ENCODE assay signal across 8 cellular contexts in the genomic region with DNA sequence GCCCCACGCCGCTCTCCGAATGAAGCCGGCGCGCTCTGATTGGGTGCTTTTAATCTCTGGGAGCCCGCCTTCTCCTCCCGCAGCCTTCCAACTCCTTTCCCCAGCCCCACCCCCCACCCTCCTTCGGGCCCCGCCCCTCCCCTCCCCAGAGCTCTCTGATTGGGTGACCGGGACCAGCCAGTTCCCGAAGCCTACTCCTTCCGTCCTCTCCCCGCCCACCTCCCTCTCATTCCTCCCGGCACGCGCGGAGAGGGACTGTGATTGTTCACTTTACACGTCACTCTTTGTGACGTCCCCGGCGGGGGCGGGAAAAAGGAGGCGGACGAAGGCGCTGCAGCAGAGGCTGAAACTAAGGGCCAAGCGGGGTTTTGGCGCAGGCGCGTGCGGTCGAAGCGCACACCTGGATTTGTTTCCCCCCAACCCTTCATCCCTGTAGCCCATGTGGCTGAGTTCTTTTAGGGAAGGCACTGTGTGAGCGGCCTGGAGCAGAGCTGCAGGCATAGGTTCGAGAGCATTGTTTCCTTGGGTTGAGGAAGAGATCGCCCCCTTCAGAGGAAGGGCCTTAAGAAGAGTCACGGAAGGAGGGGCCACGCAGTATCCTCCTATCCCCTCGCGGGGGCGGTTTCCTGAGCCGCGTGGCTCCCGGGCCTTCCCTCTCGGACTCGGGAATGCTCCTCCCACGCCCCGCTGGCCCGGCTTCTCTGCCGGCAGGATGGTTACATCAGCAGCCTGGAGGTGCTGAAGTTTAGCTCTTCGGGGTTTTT. TPM values are rescaled to one million over a fixed set of nuclear protein-coding genes. Genes with fewer than 3 reads are reported as not detected.
DNase-seq lines count a peak whose midpoint lies in the region; ATAC-seq and TF ChIP-seq lines count a peak whose summit lies in the region.

A gene (minus strand): TSS at position 21 of the 764 bp plus-strand sequence. CDS start 361 bp downstream, outside the sequence.

- H3K9me3 ChIP-seq in aorta (ENCODE audit: control insufficient read depth, low read length) = no peaks in the 10 kb centered on the region

- H3K4me3 ChIP-seq in astrocyte of the cerebellum (ENCODE audit: low read depth, low read length) = peak within 1 kb of the TSS; percentile 95
- H3K4me3 ChIP-seq in rectal smooth muscle tissue (ENCODE audit: low read length) = peak within 1 kb of the TSS; percentile 94
- peak within 1 kb of the TSS; percentile 72 to 74 for H3K4me3 ChIP-seq in aorta (ENCODE audit: low read length in 2 of 2)

- H3K27ac ChIP-seq in rectal smooth muscle tissue (ENCODE audit: low read depth, low read length) (peak within 1 kb of the TSS; percentile 95), aorta (ENCODE audit: low read depth in 1 of 2, low read length in 2 of 2) (peak within 1 kb of the TSS; percentile 83 to 97)

- H3K9ac ChIP-seq in rectal smooth muscle tissue (ENCODE audit: low read length) = peak within 1 kb of the TSS; percentile 88

- DNase-seq in NCI-H2029 treated with DMSO at 0.1 percent for 48 hours (lab: John Stamatoyannopoulos, UW) (peak; percentile 91), T-helper 9 cell (peak; percentile 98), astrocyte of the cerebellum (ENCODE audit: low read depth) (peak; percentile 98), hepatic stellate cell (ENCODE audit: low spot score) (peak; percentile 94), aorta (peak; percentile 100)

- H3K27me3 ChIP-seq in rectal smooth muscle tissue (ENCODE audit: control insufficient read depth, insufficient read depth, low read length) (no peaks in the 10 kb centered on the region), aorta (ENCODE audit: control insufficient read depth in 1 of 2, insufficient read depth in 2 of 2, low read length in 1 of 2) (no peaks in the 10 kb centered on the region)

- peak; percentile 41 for TF ChIP-seq CTCF in astrocyte of the cerebellum (IDR thresholded peaks at IDR 0.05; ENCODE audit: low read depth, low read length, missing control alignments)

- intact Hi-C loops in aorta (cut with DNase I) = loop anchor here (2.0 to 10.0 kb wide), 3 partner anchors 166 to 913 kb away; a partner anchor contains a TSS

- peaks cover 17% of the 10 kb centered on the region for H3K4me1 ChIP-seq in rectal smooth muscle tissue (ENCODE audit: control insufficient read depth, insufficient read depth, low read length)
- H3K4me1 ChIP-seq in aorta (ENCODE audit: control insufficient read depth in 1 of 2, insufficient read depth in 2 of 2, low read length in 2 of 2) = no peaks in the 10 kb centered on the region

- 0% methylated on average over 48 to 51 of the region's 51 CpGs for WGBS in aorta, 2 donors

- ATAC-seq in GM18508 (IDR thresholded peaks at IDR 0.05; ENCODE audit: insufficient read depth, unreplicated experiment) (peak; percentile 69), HG03025 (IDR thresholded peaks at IDR 0.05; ENCODE audit: low FRiP score, unreplicated experiment) (peak; percentile 73), aorta (ENCODE audit: low FRiP score) (peak; percentile 98)

- in situ Hi-C loops in astrocyte of the cerebellum (cut with HindIII; ENCODE audit: low sequenced_read_pairs) = no loop called here

- H3K36me3 ChIP-seq in rectal smooth muscle tissue (ENCODE audit: control insufficient read depth, insufficient read depth, low read length) (no peaks in the 10 kb centered on the region), aorta (ENCODE audit: control insufficient read depth in 1 of 2, insufficient read depth in 2 of 2, low read length in 1 of 2) (no peaks in the 10 kb centered on the region)

RNA-seq across cellular contexts. Expression of the gene that starts here (rescaled TPM):
- total RNA-seq in aorta = 10 to 100 TPM; 30.9 to 31.7 TPM
- 10 to 100 TPM in 1 of 2 donors, 1 to 10 TPM in 1; 7.6 to 11.1 TPM for polyA plus RNA-seq in aorta

Comparison
In these comparisons a context has a peak if more than half of its experiments do, and no peak if none do; other contexts are left out.
1. Peak in every context shown above with its lines: DNase-seq, ATAC-seq, H3K4me3 ChIP-seq and H3K27ac ChIP-seq.